Comparison of ENCODE assay signal across 7 cellular contexts in genomic region chr11:11230802-11231562, GRCh38.
DNase-seq lines count a peak whose midpoint lies in the region; ATAC-seq and TF ChIP-seq lines count a peak whose summit lies in the region.

No MANE protein-coding gene starts in this region.

- H3K4me1 Mint-ChIP-seq in activated naive CD8-positive, alpha-beta T cell treated with anti-CD3 and anti-CD28 coated beads for 36 hours = no peaks in the 10 kb centered on the region
- H3K4me1 Mint-ChIP-seq in nephron progenitor cell = peaks cover 11% of the 10 kb centered on the region

- no peak overlapping the region for H3K4me3 Mint-ChIP-seq in activated naive CD8-positive, alpha-beta T cell treated with anti-CD3 and anti-CD28 coated beads for 36 hours
- H3K4me3 Mint-ChIP-seq in nephron progenitor cell = no peak overlapping the region

- peak; percentile 14 for DNase-seq in activated naive CD8-positive, alpha-beta T cell treated with anti-CD3 and anti-CD28 coated beads for 36 hours
- DNase-seq in nephron progenitor cell = peak; percentile 41
- DNase-seq in OCI-M2 (lab: John Stamatoyannopoulos, UW; ENCODE audit: unreplicated experiment) = no peak
- no peak for DNase-seq in NCI-H345 (lab: John Stamatoyannopoulos, UW)

- TF ChIP-seq CTCF in GM12872 (IDR thresholded peaks at IDR 0.05; ENCODE audit: insufficient read depth, low read depth, low read length) = peak; percentile 65
- TF ChIP-seq CTCF in nephron progenitor cell (IDR thresholded peaks at IDR 0.05) = peak; percentile 46

- no peaks in the 10 kb centered on the region for H3K36me3 Mint-ChIP-seq in activated naive CD8-positive, alpha-beta T cell treated with anti-CD3 and anti-CD28 coated beads for 36 hours
- H3K36me3 Mint-ChIP-seq in nephron progenitor cell (ENCODE audit: low read depth) = no peaks in the 10 kb centered on the region

- no peak overlapping the region for H3K27ac Mint-ChIP-seq in activated naive CD8-positive, alpha-beta T cell treated with anti-CD3 and anti-CD28 coated beads for 36 hours
- H3K27ac Mint-ChIP-seq in nephron progenitor cell = no peak overlapping the region

- peaks cover 12% of the 10 kb centered on the region for H3K27me3 Mint-ChIP-seq in activated naive CD8-positive, alpha-beta T cell treated with anti-CD3 and anti-CD28 coated beads for 36 hours
- peaks cover 14% of the 10 kb centered on the region for H3K27me3 Mint-ChIP-seq in nephron progenitor cell (ENCODE audit: low read depth, poor library complexity)

- ATAC-seq in HG02798 (IDR thresholded peaks at IDR 0.05; ENCODE audit: poor library complexity, unreplicated experiment) (peak; percentile 61), HG02970 (IDR thresholded peaks at IDR 0.05; ENCODE audit: low FRiP score, unreplicated experiment) (no peak)

- H3K9me3 Mint-ChIP-seq in activated naive CD8-positive, alpha-beta T cell treated with anti-CD3 and anti-CD28 coated beads for 36 hours = no peaks in the 10 kb centered on the region
- H3K9me3 Mint-ChIP-seq in nephron progenitor cell = peaks cover 8% of the 10 kb centered on the region

Comparison
In these comparisons a context has a peak if more than half of its experiments do, and no peak if none do; other contexts are left out.
1. DNase-seq: peak in activated naive CD8-positive, alpha-beta T cell treated with anti-CD3 and anti-CD28 coated beads for 36 hours (single experiment) and nephron progenitor cell (single experiment); none in OCI-M2 (single experiment) and NCI-H345 (single experiment).